In genomic region chr11:46238078-46238966, GRCh38 we compare ENCODE assay signal across 8 cellular contexts. TPM values are rescaled to one million over a fixed set of nuclear protein-coding genes. Genes with fewer than 3 reads are reported as not detected.
DNase-seq lines count a peak whose midpoint lies in the region; ATAC-seq, FAIRE-seq and TF ChIP-seq lines count a peak whose summit lies in the region.

No MANE protein-coding gene starts in this region.

- H3K9ac ChIP-seq in mammary epithelial cell (ENCODE audit: insufficient read depth, low read length) = no peak overlapping the region
- H3K9ac ChIP-seq in kidney (ENCODE audit: low read length in 2 of 2) = peak overlapping the region in 1 of 2 donors; percentile 12

- H3K4me3 ChIP-seq in mammary epithelial cell (replicated peaks in 1 of 3; ENCODE audit: insufficient read depth in 1 of 3, low read depth in 2 of 3, low read length in 3 of 3) (peak overlapping the region in 2 of 3 experiments; percentile 31 to 38), kidney (ENCODE audit: low read length in 2 of 2) (peak overlapping the region; percentile 10 to 52)

- H3K4me1 ChIP-seq in mammary epithelial cell (ENCODE audit: insufficient read depth, low read length) = peaks cover 38% of the 10 kb centered on the region
- peaks cover 7 to 11% of the 10 kb centered on the region in 2 donors for H3K4me1 ChIP-seq in kidney (ENCODE audit: control insufficient read depth in 1 of 2, insufficient read depth in 1 of 2, low read depth in 1 of 2, low read length in 2 of 2)

- no peak for TF ChIP-seq EP300 in Ishikawa (IDR thresholded peaks at IDR 0.05; ENCODE audit: borderline replicate concordance)

- dilution Hi-C loops in mammary epithelial cell (cut with HindIII; ENCODE audit: low sequenced_read_pairs) = loop anchor here (5.0 to 10.0 kb wide), 2 partner anchors 39 to 106 kb away; partner anchors contain the start of genes CREB3L1 and DGKZ

- H3K36me3 ChIP-seq in mammary epithelial cell (ENCODE audit: insufficient read depth, low read length) (no peaks in the 10 kb centered on the region), kidney (ENCODE audit: control insufficient read depth in 1 of 2, insufficient read depth in 2 of 2, low read length in 2 of 2) (no peaks in the 10 kb centered on the region)

- no peaks in the 10 kb centered on the region for H3K9me3 ChIP-seq in mammary epithelial cell (replicated peaks; ENCODE audit: insufficient read depth, low read length)
- H3K9me3 ChIP-seq in kidney (ENCODE audit: control insufficient read depth in 1 of 2, low read length in 2 of 2) = no peaks in the 10 kb centered on the region

- peak overlapping the region; percentile 75 for H3K4me2 ChIP-seq in mammary epithelial cell (ENCODE audit: insufficient read depth, low read depth, low read length)

- intact Hi-C loops in mammary epithelial cell (cut with micrococcal nuclease) (loop anchor here (5.0 kb wide), 1 partner anchor 299 kb away; no protein-coding TSS in a partner anchor), kidney (cut with DNase I) (no loop called here)

- in situ Hi-C loops in Caki2 (cut with HindIII; ENCODE audit: low pct_unique_long_range_greater_than_20kb, low sequenced_read_pairs) = no loop called here
- in situ Hi-C loops in mammary epithelial cell (cut with MboI; ENCODE audit: low sequenced_read_pairs in 2 of 2) = no loop called here

- ATAC-seq in HG02610 (IDR thresholded peaks at IDR 0.05; ENCODE audit: unreplicated experiment) = no peak

- BruUV-seq in mammary epithelial cell (replicated peaks; lab: Mats Ljungman, UMichigan) = no TSS peak

- WGBS in mammary epithelial cell (ENCODE audit: low coverage, missing lambda C conversion rate) = 7% methylated on average over 39 of the region's 70 CpGs

- no peak for TF ChIP-seq RAD21 in Ishikawa (IDR thresholded peaks at IDR 0.05; ENCODE audit: low read depth)

- no peaks in the 10 kb centered on the region for H3K79me2 ChIP-seq in mammary epithelial cell (ENCODE audit: insufficient read depth, low read length)

- no peak for FAIRE-seq in kidney (lab: Jason Lieb, UNC)

- H4K20me1 ChIP-seq in mammary epithelial cell (ENCODE audit: insufficient read depth, low read length) = no peaks in the 10 kb centered on the region

- peak overlapping the region; percentile 36; the same call in 1 of the 2 replicates for H3K27ac ChIP-seq in VCaP
- no peak overlapping the region for H3K27ac ChIP-seq in mammary epithelial cell (ENCODE audit: insufficient read depth, low read depth, low read length)
- H3K27ac ChIP-seq in kidney (ENCODE audit: low read depth in 2 of 2, low read length in 2 of 2) = peak overlapping the region; percentile 22 to 80

- no peak for TF ChIP-seq CTCF in VCaP (conservative IDR thresholded peaks at IDR 0.05)
- no peak for TF ChIP-seq CTCF in mammary epithelial cell (conservative IDR thresholded peaks at IDR 0.05 in 1 of 2, IDR thresholded peaks at IDR 0.05 in 1 of 2; ENCODE audit: extremely low read depth in 1 of 2, insufficient read depth in 1 of 2, low read depth in 1 of 2, low read length in 2 of 2)
- no peak for TF ChIP-seq CTCF in kidney (IDR thresholded peaks at IDR 0.05; ENCODE audit: borderline replicate concordance, extremely low read depth, insufficient read depth)

- no peaks in the 10 kb centered on the region for H3K27me3 ChIP-seq in mammary epithelial cell (ENCODE audit: insufficient read depth, low read length)

- peak overlapping the region; percentile 83 for H2AFZ ChIP-seq in mammary epithelial cell (ENCODE audit: low read depth, low read length)

- peak; percentile 61 for DNase-seq in Caki2 (ENCODE audit: low read depth)
- peak; percentile 32 for DNase-seq in mammary epithelial cell
- DNase-seq in kidney = peak; percentile 91
- DNase-seq in stimulated activated CD4-positive, alpha-beta T cell treated with anti-CD3 and anti-CD28 coated beads, Interleukin-15, amount 100 ng/mL, for 1 hour (ENCODE audit: low read depth in 1 of 2, low spot score in 1 of 2) = peak; percentile 15 to 51
- DNase-seq in SKM-1 treated with dmso at 0.1 percent for 144 hours (lab: John Stamatoyannopoulos, UW; ENCODE audit: unreplicated experiment) = no peak

- CTCF ChIA-PET in mammary epithelial cell (lab: Charles Lee; ENCODE audit: low non-redundant PET) = interaction anchor here (0.6 to 0.7 kb wide), 2 partner anchors 80 to 467 kb away, joined by 3 read pairs; no protein-coding TSS in a partner anchor

TF ChIP-seq in Ishikawa, 13 proteins besides CTCF, POLR2A, EP300 and RAD21:
- TF ChIP-seq TEAD4 (IDR thresholded peaks at IDR 0.05) (no peak), REST (IDR thresholded peaks at IDR 0.05; ENCODE audit: low read depth) (no peak), CREB1 (IDR thresholded peaks at IDR 0.05; ENCODE audit: low read depth) (peak; percentile 21; the same call in 1 of the 2 replicates), MAX (IDR thresholded peaks at IDR 0.05) (peak; percentile 86)

RNA-seq across cellular contexts. Expression of gene CREB3L1, which starts 39.1 kb away (rescaled TPM):
- total RNA-seq in Caki2 (2014; rRNA removed; shearing (Covaris generic); ENCODE audit: low replicate concordance) = not detected in 2 replicates
- total RNA-seq in mammary epithelial cell (under 1 TPM in 1 of 2 donors, not detected in 1; 0.17 TPM), kidney (7.3 TPM)
- polyA plus RNA-seq in mammary epithelial cell (not detected), kidney (ENCODE audit: insufficient read depth, low read depth, low replicate concordance) (2.5 TPM)
- not detected for polyA minus RNA-seq in mammary epithelial cell
